Comparison of ENCODE assay signal across 8 cellular contexts in genomic region chr3:15646924-15647511, GRCh38. TPM values are rescaled to one million over a fixed set of nuclear protein-coding genes. Genes with fewer than 3 reads are reported as not detected.
DNase-seq lines count a peak whose midpoint lies in the region; ATAC-seq and TF ChIP-seq lines count a peak whose summit lies in the region.

No MANE protein-coding gene starts in this region.

- peaks cover 33 to 52% (median 45%) of the 10 kb centered on the region in 10 experiments for H3K4me1 ChIP-seq in BLaER1 treated with 17β-estradiol and CSF1 and Interleukin-3, amounts not matched to agents 10 nM and 100 nM
- peaks cover 9% of the 10 kb centered on the region; the same call in 1 of the 2 replicates for H3K4me1 ChIP-seq in GM23338 (ENCODE audit: insufficient read depth)
- H3K4me1 ChIP-seq in Peyer's patch, result peaks cover 0 to 18% (median 11%) of the 10 kb centered on the region in 4 donors
- peaks cover 30% of the 10 kb centered on the region for H3K4me1 ChIP-seq in effector memory CD4-positive, alpha-beta T cell (ENCODE audit: control insufficient read depth, insufficient read depth, low read length, poor library complexity, severe bottlenecking)
- no peaks in the 10 kb centered on the region for H3K4me1 ChIP-seq in Caco-2

- peaks cover 17% of the 10 kb centered on the region; the same call in 1 of the 2 replicates for H3K9me2 ChIP-seq in GM23338 (ENCODE audit: insufficient read depth)

- H3K27me3 Mint-ChIP-seq in GM23338 (ENCODE audit: insufficient read depth, low read depth, poor library complexity) (peaks cover 2% of the 10 kb centered on the region), nephron (ENCODE audit: low read depth) (peaks cover 6% of the 10 kb centered on the region), Caco-2 (ENCODE audit: insufficient read depth, unreplicated experiment) (no peaks in the 10 kb centered on the region)

- DNase-seq in GM23338 (ENCODE audit: low spot score), result no peak
- DNase-seq in Peyer's patch, result no peak
- DNase-seq in effector memory CD4-positive, alpha-beta T cell, result no peak
- DNase-seq in Caco-2, result no peak

- H3K79me2 ChIP-seq in GM23338 (replicated peaks; ENCODE audit: insufficient read depth), result no peaks in the 10 kb centered on the region

- ATAC-seq in GM23338 (peak; percentile 28; the same call in 2 of the 3 replicates), GM19467 (IDR thresholded peaks at IDR 0.05; ENCODE audit: unreplicated experiment) (no peak), HG03097 (IDR thresholded peaks at IDR 0.05; ENCODE audit: low FRiP score, unreplicated experiment) (no peak)

- H3K9me3 Mint-ChIP-seq in GM23338 (no peaks in the 10 kb centered on the region; the same call in 1 of the 3 replicates), nephron (no peaks in the 10 kb centered on the region), Caco-2 (ENCODE audit: unreplicated experiment) (no peaks in the 10 kb centered on the region)

- CTCF ChIA-PET in Caco-2 (lab: Charles Lee), result no interaction called here

- H3K36me3 ChIP-seq in BLaER1 treated with 17β-estradiol and CSF1 and Interleukin-3, amounts not matched to agents 10 nM and 100 nM, result no peaks in the 10 kb centered on the region; a peak in 1 of 22 replicates
- peaks cover 4% of the 10 kb centered on the region; the same call in 1 of the 2 replicates for H3K36me3 ChIP-seq in GM23338 (ENCODE audit: insufficient read depth)
- peaks cover 0 to 17% (median 0%) of the 10 kb centered on the region in 3 donors for H3K36me3 ChIP-seq in Peyer's patch
- H3K36me3 ChIP-seq in effector memory CD4-positive, alpha-beta T cell (ENCODE audit: control insufficient read depth, insufficient read depth, low read length), result no peaks in the 10 kb centered on the region
- no peaks in the 10 kb centered on the region for H3K36me3 ChIP-seq in Caco-2 (ENCODE audit: control insufficient read depth, insufficient read depth, low read length)

- peak overlapping the region; percentile 87 to 97 (median 94) for H3K4me2 ChIP-seq in BLaER1 treated with 17β-estradiol and CSF1 and Interleukin-3, amounts not matched to agents 10 nM and 100 nM
- no peak overlapping the region for H3K4me2 ChIP-seq in GM23338

- TF ChIP-seq POLR2A in Peyer's patch (IDR thresholded peaks at IDR 0.05), result no peak

- H3K9me3 ChIP-seq in BLaER1 treated with 17β-estradiol and CSF1 and Interleukin-3, amounts not matched to agents 10 nM and 100 nM (replicated peaks in 1 of 11), result peaks cover 0 to 28% (median 12%) of the 10 kb centered on the region in 11 experiments; a peak in 15 of 22 replicates
- no peaks in the 10 kb centered on the region for H3K9me3 ChIP-seq in Peyer's patch
- no peaks in the 10 kb centered on the region for H3K9me3 ChIP-seq in effector memory CD4-positive, alpha-beta T cell (ENCODE audit: control insufficient read depth, low read length)
- no peaks in the 10 kb centered on the region for H3K9me3 ChIP-seq in Caco-2

- peak overlapping the region; percentile 54 to 75 (median 70); a peak in 20 of 22 replicates for H3K9ac ChIP-seq in BLaER1 treated with 17β-estradiol and CSF1 and Interleukin-3, amounts not matched to agents 10 nM and 100 nM

- peaks cover 0 to 47% (median 20%) of the 10 kb centered on the region in 11 experiments; a peak in 12 of 22 replicates for H3K27me3 ChIP-seq in BLaER1 treated with 17β-estradiol and CSF1 and Interleukin-3, amounts not matched to agents 10 nM and 100 nM
- H3K27me3 ChIP-seq in GM23338 (ENCODE audit: insufficient read depth), result no peaks in the 10 kb centered on the region
- H3K27me3 ChIP-seq in Peyer's patch, result no peaks in the 10 kb centered on the region
- no peaks in the 10 kb centered on the region for H3K27me3 ChIP-seq in effector memory CD4-positive, alpha-beta T cell (replicated peaks; ENCODE audit: control insufficient read depth, insufficient read depth, low read length, poor library complexity, severe bottlenecking)
- H3K27me3 ChIP-seq in Caco-2 (replicated peaks; ENCODE audit: control insufficient read depth, insufficient read depth, low read length), result no peaks in the 10 kb centered on the region

- POLR2A ChIA-PET in Caco-2 (lab: Charles Lee), result no interaction called here

- H3K27ac Mint-ChIP-seq in GM23338 (no peak overlapping the region), nephron (peak overlapping the region in 2 of 3 experiments; percentile 46 to 78), Caco-2 (ENCODE audit: unreplicated experiment) (no peak overlapping the region)

- no TSS peak for BruUV-seq in Caco-2 (replicated peaks; lab: Mats Ljungman, UMichigan)

- H3K4me3 Mint-ChIP-seq in GM23338, result no peak overlapping the region
- no peak overlapping the region for H3K4me3 Mint-ChIP-seq in nephron
- no peak overlapping the region for H3K4me3 Mint-ChIP-seq in Caco-2 (ENCODE audit: unreplicated experiment)

- H4K20me1 ChIP-seq in BLaER1 treated with 17β-estradiol and CSF1 and Interleukin-3, amounts not matched to agents 10 nM and 100 nM, result peaks cover 0 to 12% (median 0%) of the 10 kb centered on the region in 11 experiments; a peak in 3 of 22 replicates
- H4K20me1 ChIP-seq in GM23338 (replicated peaks; ENCODE audit: insufficient read depth), result 0 out of 2 replicates have a peak, but pooled peaks cover 3% of the 10 kb centered on the region

- peaks cover 18% of the 10 kb centered on the region for H3K4me1 Mint-ChIP-seq in GM23338
- peaks cover 43% of the 10 kb centered on the region for H3K4me1 Mint-ChIP-seq in nephron
- peaks cover 8% of the 10 kb centered on the region for H3K4me1 Mint-ChIP-seq in Caco-2 (ENCODE audit: low read depth, unreplicated experiment)

- peak overlapping the region in 9 of 10 experiments; percentile 10 to 57 (median 46); a peak in 16 of 20 replicates for H3K4me3 ChIP-seq in BLaER1 treated with 17β-estradiol and CSF1 and Interleukin-3, amounts not matched to agents 10 nM and 100 nM
- no peak overlapping the region for H3K4me3 ChIP-seq in GM23338
- H3K4me3 ChIP-seq in Peyer's patch, result no peak overlapping the region
- peak overlapping the region; percentile 3 for H3K4me3 ChIP-seq in effector memory CD4-positive, alpha-beta T cell (ENCODE audit: insufficient read depth, low read depth, low read length, poor library complexity, severe bottlenecking)
- H3K4me3 ChIP-seq in Caco-2 (ENCODE audit: low read depth, low read length), result no peak overlapping the region

- intact Hi-C loops in Caco-2 (cut with micrococcal nuclease; ENCODE audit: unreplicated experiment), result no loop called here

- no peak overlapping the region for H2AFZ ChIP-seq in GM23338

- H3F3A ChIP-seq in GM23338 (replicated peaks; ENCODE audit: low read depth), result no peaks in the 10 kb centered on the region

- peaks cover 31% of the 10 kb centered on the region for H3K36me3 Mint-ChIP-seq in GM23338 (ENCODE audit: low read depth)
- peaks cover 15% of the 10 kb centered on the region for H3K36me3 Mint-ChIP-seq in nephron (ENCODE audit: low read depth)
- peaks cover 2% of the 10 kb centered on the region for H3K36me3 Mint-ChIP-seq in Caco-2 (ENCODE audit: insufficient read depth, unreplicated experiment)

- peak overlapping the region; percentile 19 to 86 (median 79); a peak in 21 of 22 replicates for H3K27ac ChIP-seq in BLaER1 treated with 17β-estradiol and CSF1 and Interleukin-3, amounts not matched to agents 10 nM and 100 nM
- H3K27ac ChIP-seq in GM23338 (ENCODE audit: low read depth) (no peak overlapping the region), Peyer's patch (peak overlapping the region in 3 of 4 donors; percentile 40 to 70 (median 40))
- H3K27ac ChIP-seq in effector memory CD4-positive, alpha-beta T cell (ENCODE audit: insufficient read depth, low read length, poor library complexity, severe bottlenecking), result no peak overlapping the region

- TF ChIP-seq CTCF in GM23338 (conservative IDR thresholded peaks at IDR 0.05; ENCODE audit: low read depth in 2 of 2) (no peak), Peyer's patch (IDR thresholded peaks at IDR 0.05) (no peak), nephron (IDR thresholded peaks at IDR 0.05; ENCODE audit: unreplicated experiment in 3 of 3) (no peak), Caco-2 (IDR thresholded peaks at IDR 0.05; ENCODE audit: insufficient read depth in 1 of 2, low read depth in 1 of 2, low read length in 1 of 2, severe bottlenecking in 1 of 2, unreplicated experiment in 1 of 2) (no peak)

TF ChIP-seq in GM23338, 12 proteins besides CTCF, POLR2A, EP300 and RAD21 (continues in another document):
- TF ChIP-seq REST (IDR thresholded peaks at IDR 0.05; ENCODE audit: unreplicated experiment), result no peak

RNA-seq across cellular contexts. Expression of gene BTD, which starts 45.5 kb away (rescaled TPM):
- 15.0 and 17.8 TPM in 2 replicates for total RNA-seq in GM23338 (2014; rRNA removed; shearing (Covaris generic))
- 19.0 and 20.0 TPM in 2 replicates for polyA plus RNA-seq in GM23338 (2016; fragmentation: Nextera tagmentation; extraction: Ambion mirVana)
- 10 to 100 TPM in 3 of 4 donors, 1 to 10 TPM in 1; 9.1 to 88.4 (median 59.9) TPM for total RNA-seq in Peyer's patch
- total RNA-seq in Caco-2 (2022), result 11.1 and 11.8 TPM in 2 replicates

RNA-seq across cellular contexts. Expression of gene HACL1, which starts 45.6 kb away (rescaled TPM):
- total RNA-seq in GM23338 (2014; rRNA removed; shearing (Covaris generic)), result 25.9 and 33.5 TPM in 2 replicates
- 19.4 and 19.6 TPM in 2 replicates for polyA plus RNA-seq in GM23338 (2016; fragmentation: Nextera tagmentation; extraction: Ambion mirVana)
- total RNA-seq in Peyer's patch, result 10 to 100 TPM; 22.5 to 50.1 (median 33.0) TPM
- total RNA-seq in Caco-2 (2022), result 41.9 and 48.1 TPM in 2 replicates

Comparison
In these comparisons a context has a peak if more than half of its experiments do, and no peak if none do; other contexts are left out.
1. H3K27ac ChIP-seq: peak in BLaER1 treated with 17β-estradiol and CSF1 and Interleukin-3, amounts not matched to agents 10 nM and 100 nM (11 of 11) and Peyer's patch (3 of 4); none in GM23338 (single experiment) and effector memory CD4-positive, alpha-beta T cell (single experiment).
2. H3K4me3 ChIP-seq: peak in BLaER1 treated with 17β-estradiol and CSF1 and Interleukin-3, amounts not matched to agents 10 nM and 100 nM (9 of 10) and effector memory CD4-positive, alpha-beta T cell (single experiment); none in GM23338 (single experiment), Peyer's patch (0 of 4) and Caco-2 (single experiment).
3. H3K27ac Mint-ChIP-seq: peak in nephron (2 of 3); none in GM23338 (single experiment) and Caco-2 (single experiment).